In genomic region chr16:86347916-86348555, GRCh38 we compare ENCODE assay signal across 29 cellular contexts.
"Had no signal": no experiment of that assay in that cellular context is flagged by ENCODE, and none has a peak within 500 bp of the region (broad histone marks: within the 10 kb centered on the region; RNA-seq: fewer than 3 reads in every experiment).

No MANE protein-coding gene starts in this region.

- H3K9me3 ChIP-seq: ovary, psoas muscle, spleen, suprapubic skin, testis, tibial artery, transverse colon, upper lobe of right lung, uterus had no signal

- H3K36me3 Mint-ChIP-seq: natural killer cell; neural progenitor cell; stimulated activated memory B cell treated with anti-CD40 and anti-IgM and Interleukin-4, amounts not matched to agents 10 μg/mL and 1 μg/mL and 100 μg/mL, for 72 hours; type B pancreatic cell had no signal

- H2AFZ ChIP-seq: neural progenitor cell, parathyroid adenoma had no signal

- DNase-seq: natural killer cell; occipital lobe; ovary; psoas muscle; right cardiac atrium; spleen; stimulated activated CD4-positive, alpha-beta T cell treated with anti-CD3 and anti-CD28 coated beads, Interleukin-12 subunit alpha, Interleukin-12 subunit beta, amount 100 ng/mL, for 4 hours; stimulated activated CD4-positive, alpha-beta T cell treated with anti-CD3 and anti-CD28 coated beads, Interleukin-1b, Interleukin-23, amount 100 ng/mL, for 48 hours; stimulated activated CD4-positive, alpha-beta T cell treated with anti-CD3 and anti-CD28 coated beads, Interleukin-4, amount 100 ng/mL, for 1 hour; stimulated activated CD4-positive, alpha-beta T cell treated with anti-CD3 and anti-CD28 coated beads, Interleukin-4, amount 100 ng/mL, for 4 hours; stimulated activated CD8-positive, alpha-beta memory T cell treated with anti-CD3 and anti-CD28 coated beads, Interleukin-4, amount 100 ng/mL, for 48 hours; stimulated activated naive CD4-positive, alpha-beta T cell; stimulated activated naive CD8-positive, alpha-beta T cell treated with anti-CD3 and anti-CD28 coated beads, Interleukin-15, amount 100 ng/mL, for 72 hours; stimulated activated naive CD8-positive, alpha-beta T cell treated with anti-CD3 and anti-CD28 coated beads, Interleukin-15, Interleukin-2, amounts not matched to agents 100 U/mL and 50 U/mL, for 24 hours; substantia nigra; testis; tibial artery; transverse colon; upper lobe of right lung; uterus had no signal

- H3K4me1 Mint-ChIP-seq: natural killer cell; stimulated activated memory B cell treated with anti-CD40 and anti-IgM and Interleukin-4, amounts not matched to agents 10 μg/mL and 1 μg/mL and 100 μg/mL, for 72 hours; stimulated activated naive CD8-positive, alpha-beta T cell treated with anti-CD3 and anti-CD28 coated beads, Interleukin-15, amount 100 ng/mL, for 72 hours had no signal

- H3K9ac ChIP-seq: neural progenitor cell, parathyroid adenoma had no signal

- H3K36me3 ChIP-seq: neural progenitor cell, ovary, spleen, suprapubic skin, tibial artery, transverse colon, upper lobe of right lung, uterus had no signal

- H3K9me3 Mint-ChIP-seq: natural killer cell, type B pancreatic cell had no signal

- H3K4me1 ChIP-seq: neural progenitor cell, parathyroid adenoma, psoas muscle, testis had no signal

- H3K4me3 Mint-ChIP-seq: natural killer cell; nephron; neural progenitor cell; stimulated activated memory B cell treated with anti-CD40 and anti-IgM and Interleukin-4, amounts not matched to agents 10 μg/mL and 1 μg/mL and 100 μg/mL, for 72 hours; stimulated activated naive CD8-positive, alpha-beta T cell treated with anti-CD3 and anti-CD28 coated beads, Interleukin-15, amount 100 ng/mL, for 72 hours; type B pancreatic cell had no signal

- H3K27ac ChIP-seq: neural progenitor cell, ovary, parathyroid adenoma, psoas muscle, skin epidermis, spleen, suprapubic skin, testis, tibial artery, transverse colon, upper lobe of right lung, uterus had no signal

- H3K4me2 ChIP-seq: neural progenitor cell, smooth muscle cell had no signal

- H3K4me3 ChIP-seq: neural progenitor cell, ovary, psoas muscle, skin epidermis, smooth muscle cell, spleen, suprapubic skin, testis, tibial artery, transverse colon, upper lobe of right lung, uterus had no signal

- H3K27ac Mint-ChIP-seq: natural killer cell; nephron; neural progenitor cell; progenitor cell of endocrine pancreas; stimulated activated memory B cell treated with anti-CD40 and anti-IgM and Interleukin-4, amounts not matched to agents 10 μg/mL and 1 μg/mL and 100 μg/mL, for 72 hours; stimulated activated naive CD8-positive, alpha-beta T cell treated with anti-CD3 and anti-CD28 coated beads, Interleukin-15, amount 100 ng/mL, for 72 hours; type B pancreatic cell had no signal

- H3K27me3 ChIP-seq: ovary, testis, uterus had no signal

- H3K79me2 ChIP-seq: parathyroid adenoma had no signal
